In genomic region chr13:23488442-23488841, GRCh38 we compare ENCODE assay signal across 13 cellular contexts. TPM values are rescaled to one million over a fixed set of nuclear protein-coding genes. Genes with fewer than 3 reads are reported as not detected.
DNase-seq lines count a peak whose midpoint lies in the region; ATAC-seq lines count a peak whose summit lies in the region.
"Had no signal": no experiment of that assay in that cellular context is flagged by ENCODE, and none has a peak within 500 bp of the region (broad histone marks: within the 10 kb centered on the region; RNA-seq: fewer than 3 reads in every experiment).

No MANE protein-coding gene starts in this region.

- ATAC-seq in GM21737 (IDR thresholded peaks at IDR 0.05; ENCODE audit: unreplicated experiment): no peak
- ATAC-seq: activated CD4-positive, alpha-beta T cell treated with anti-CD3 and anti-CD28 coated beads for 36 hours had no signal

- DNase-seq in EH (ENCODE audit: low read depth) (peak; percentile 92), NCI-H2196 (lab: John Stamatoyannopoulos, UW; ENCODE audit: unreplicated experiment) (peak; percentile 70), lung microvascular endothelial cell (ENCODE audit: low read depth in 2 of 2) (peak; percentile 36 to 58), midbrain (lab: John Stamatoyannopoulos, UW) (no peak), UCSD-AML1 (lab: John Stamatoyannopoulos, UW; ENCODE audit: unreplicated experiment) (no peak)
- DNase-seq in central memory CD4-positive, alpha-beta T cell: peak; percentile 5
- DNase-seq in effector CD8-positive, alpha-beta T cell (lab: John Stamatoyannopoulos, UW): no peak
- DNase-seq: activated CD4-positive, alpha-beta T cell treated with anti-CD3 and anti-CD28 coated beads for 36 hours; Calu3; endodermal cell; KBM-7; pancreas had no signal

RNA-seq across cellular contexts. Expression of gene SACS, which starts 54.9 kb away (rescaled TPM):
- 22.7 and 26.2 TPM in 2 replicates for total RNA-seq in lung microvascular endothelial cell

Comparison
In these comparisons a context has a peak if more than half of its experiments do, and no peak if none do; other contexts are left out.
1. DNase-seq: peak in EH (single experiment), NCI-H2196 (single experiment), central memory CD4-positive, alpha-beta T cell (single experiment) and lung microvascular endothelial cell (2 of 2); none in midbrain (single experiment), UCSD-AML1 (single experiment) and effector CD8-positive, alpha-beta T cell (single experiment).